16 cellular contexts compared by ENCODE assay signal in genomic region chr9:8329561-8330283, GRCh38.
A peak's percentile ranks its signal among the peaks of the same experiment; 100 is the strongest.
DNase-seq lines count a peak whose midpoint lies in the region; ATAC-seq, FAIRE-seq and TF ChIP-seq lines count a peak whose summit lies in the region.
"Had no signal": no experiment of that assay in that cellular context is flagged by ENCODE, and none has a peak within 500 bp of the region (broad histone marks: within the 10 kb centered on the region; RNA-seq: fewer than 3 reads in every experiment).

No MANE protein-coding gene starts in this region.

- H3K9me3 ChIP-seq in HepG2 (ENCODE audit: low read length) = peaks cover 67% of the 10 kb centered on the region

- TF ChIP-seq RAD21 in HepG2 (CRISPR knock-in tag; IDR thresholded peaks at IDR 0.05) = no peak

- FAIRE-seq in HepG2 (lab: Jason Lieb, UNC) (no peak), urothelium cell line (lab: Jason Lieb, UNC) (no peak)
- FAIRE-seq: endometrium had no signal

- no peak overlapping the region for H3K27ac ChIP-seq in HepG2 (ENCODE audit: extremely low read length, insufficient read depth, low read length)

- 31% methylated on average over 4 of the region's 13 CpGs for WGBS in HepG2 (ENCODE audit: low lambda C conversion rate)

- DNase-seq in COR-L47 (lab: John Stamatoyannopoulos, UW) (peak; percentile 93), NCI-H1105 (lab: John Stamatoyannopoulos, UW) (peak; percentile 8), RPMI8226 (peak; percentile 4), HepG2 (ENCODE audit: low spot score) (peak; percentile 20), urothelium cell line (ENCODE audit: low spot score) (no peak), DMS79 (lab: John Stamatoyannopoulos, UW) (no peak)
- DNase-seq: activated effector memory CD4-positive, alpha-beta T cell treated with anti-CD3 and anti-CD28 coated beads, Interleukin-2, amount 50 U/mL, for 16 hours; amygdala; CD4-positive, CD25-positive, alpha-beta regulatory T cell; HFFc6; NCI-H1930; stimulated activated CD4-positive, alpha-beta T cell treated with anti-CD3 and anti-CD28 coated beads, Interleukin-2, amount 100 ng/mL, for 24 hours had no signal

- no peak overlapping the region for H2AFZ ChIP-seq in HepG2 (ENCODE audit: low read length)

- no peak for TF ChIP-seq POLR2A in HepG2 (IDR thresholded peaks at IDR 0.05; ENCODE audit: insufficient read depth in 1 of 2, low read depth in 2 of 2, low read length in 2 of 2)

- BruUV-seq in HepG2 (replicated peaks; lab: Mats Ljungman, UMichigan) = no TSS peak

- H3K27me3 ChIP-seq in HepG2 (ENCODE audit: control insufficient read depth in 1 of 2, insufficient read depth in 2 of 2, low read length in 2 of 2) = no peaks in the 10 kb centered on the region

- H4K20me1 ChIP-seq in HepG2 (ENCODE audit: insufficient read depth, low read length) = no peaks in the 10 kb centered on the region

- no peak overlapping the region for H3K9ac ChIP-seq in HepG2 (ENCODE audit: insufficient read depth, low read depth, low read length)

- in situ Hi-C loops in HepG2 (cut with HindIII; ENCODE audit: extremely low pct_ligation_motif_present, low pct_unique_long_range_greater_than_20kb) = no loop called here

- ATAC-seq in HepG2 = peak; percentile 99
- ATAC-seq in HG02852 (IDR thresholded peaks at IDR 0.05; ENCODE audit: unreplicated experiment) = no peak
- no peak for ATAC-seq in GM21367 (IDR thresholded peaks at IDR 0.05; ENCODE audit: unreplicated experiment)
- ATAC-seq: activated CD4-positive, CD25-positive, alpha-beta regulatory T cell treated with anti-CD3 and anti-CD28 coated beads, Interleukin-2, amount 50 U/mL, for 24 hours had no signal

- POLR2A ChIA-PET in HepG2 (lab: Yijun Ruan, JAX) = no interaction called here

- H3K36me3 ChIP-seq in HepG2 (replicated peaks in 1 of 2; ENCODE audit: control insufficient read depth in 1 of 2, insufficient read depth in 2 of 2, low read length in 2 of 2) = no peaks in the 10 kb centered on the region

- no peaks in the 10 kb centered on the region for H3K79me2 ChIP-seq in HepG2 (ENCODE audit: insufficient read depth, low read length)

- H3K4me2 ChIP-seq in HepG2 (ENCODE audit: low read depth, low read length) = peak overlapping the region; percentile 32; the same call in 1 of the 2 replicates

- CTCF ChIA-PET in HepG2 (lab: Yijun Ruan, JAX; ENCODE audit: low intra/inter-chr PET ratio, low total read pairs) = no interaction called here

- intact Hi-C loops in HepG2 (cut with micrococcal nuclease; ENCODE audit: unreplicated experiment) = no loop called here

- TF ChIP-seq CTCF in HepG2 (CRISPR knock-in tag; IDR thresholded peaks at IDR 0.05) = no peak

- H3K4me3 ChIP-seq in HepG2 (replicated peaks in 1 of 3; ENCODE audit: insufficient read depth in 1 of 3, low read depth in 2 of 3, low read length in 3 of 3) = peak overlapping the region in 1 of 3 experiments; percentile 22; a peak in 1 of 6 replicates

- H3K4me1 ChIP-seq in HepG2 (ENCODE audit: insufficient read depth, low read length) = no peaks in the 10 kb centered on the region

- no peak for TF ChIP-seq EP300 in HepG2 (IDR thresholded peaks at IDR 0.05; ENCODE audit: low read depth in 2 of 2, low read length in 2 of 2)
- no peak for TF ChIP-seq EP300 in HepG2 (CRISPR knock-in tag; IDR thresholded peaks at IDR 0.05; ENCODE audit: borderline replicate concordance)

TF ChIP-seq in HepG2, 621 proteins besides CTCF, POLR2A, EP300 and RAD21 (continues in another document):
- peak; percentile 60 for TF ChIP-seq GABPB1 (CRISPR knock-in tag; IDR thresholded peaks at IDR 0.05)
- no peak for TF ChIP-seq ZNF335 (CRISPR knock-in tag; IDR thresholded peaks at IDR 0.05)
- no peak for TF ChIP-seq CCDC6 (CRISPR knock-in tag; IDR thresholded peaks at IDR 0.05)
- no peak for TF ChIP-seq HNRNPLL (IDR thresholded peaks at IDR 0.05; ENCODE audit: low read depth, low read length, poor library complexity, severe bottlenecking)
- TF ChIP-seq FOXA3 (CRISPR knock-in tag; IDR thresholded peaks at IDR 0.05) = peak; percentile 75
- peak; percentile 48; the same call in 1 of the 2 replicates for TF ChIP-seq ZMYM4 (CRISPR knock-in tag; IDR thresholded peaks at IDR 0.05)
- TF ChIP-seq GABPA (IDR thresholded peaks at IDR 0.05; ENCODE audit: low read depth, low read length) = no peak; the same call in 1 of the 2 replicates
- TF ChIP-seq GABPA (CRISPR knock-in tag; IDR thresholded peaks at IDR 0.05; ENCODE audit: low read depth) = peak; percentile 70
- TF ChIP-seq ZNF570 (CRISPR knock-in tag; IDR thresholded peaks at IDR 0.05; ENCODE audit: borderline replicate concordance) = no peak
- TF ChIP-seq HNF4A (CRISPR knock-in tag; IDR thresholded peaks at IDR 0.05) = no peak
- TF ChIP-seq KAT2B (IDR thresholded peaks at IDR 0.05; ENCODE audit: borderline replicate concordance, low read depth, low read length) = no peak
- peak; percentile 51; the same call in 1 of the 2 replicates for TF ChIP-seq ZNF292 (CRISPR knock-in tag; IDR thresholded peaks at IDR 0.05; ENCODE audit: borderline replicate concordance, low read depth)
- TF ChIP-seq ATAD3A (CRISPR knock-in tag; IDR thresholded peaks at IDR 0.05) = no peak
- peak; percentile 28; the same call in 1 of the 2 replicates for TF ChIP-seq FOXA1 (IDR thresholded peaks at IDR 0.05)
- peak; percentile 77 for TF ChIP-seq FOXA1 (CRISPR knock-in tag; IDR thresholded peaks at IDR 0.05)
- TF ChIP-seq YY1 (IDR thresholded peaks at IDR 0.05; ENCODE audit: insufficient read depth, insufficient replicate concordance, low read depth, low read length) = no peak
- 0 out of 2 replicates have a peak, but pooled peaks have one; percentile 25 for TF ChIP-seq ZNF574 (CRISPR knock-in tag; IDR thresholded peaks at IDR 0.05)
- no peak for TF ChIP-seq FOXP1 (IDR thresholded peaks at IDR 0.05)
- 0 out of 2 replicates have a peak, but pooled peaks have one; percentile 14 for TF ChIP-seq FOXP1 (CRISPR knock-in tag; IDR thresholded peaks at IDR 0.05)
- no peak for TF ChIP-seq ZBTB14 (CRISPR knock-in tag; IDR thresholded peaks at IDR 0.05)
- peak; percentile 47; the same call in 1 of the 2 replicates for TF ChIP-seq POGZ (CRISPR knock-in tag; IDR thresholded peaks at IDR 0.05)
- no peak for TF ChIP-seq ZFYVE20 (CRISPR knock-in tag; IDR thresholded peaks at IDR 0.05; ENCODE audit: borderline replicate concordance, low read depth)
- no peak for TF ChIP-seq THAP8 (CRISPR knock-in tag; IDR thresholded peaks at IDR 0.05; ENCODE audit: borderline replicate concordance)
- no peak for TF ChIP-seq ZNF232 (CRISPR knock-in tag; IDR thresholded peaks at IDR 0.05; ENCODE audit: borderline replicate concordance)
- TF ChIP-seq NFATC3 (CRISPR knock-in tag; IDR thresholded peaks at IDR 0.05) = no peak
- no peak for TF ChIP-seq RELA (CRISPR knock-in tag; IDR thresholded peaks at IDR 0.05)
- TF ChIP-seq SP2 (CRISPR knock-in tag; IDR thresholded peaks at IDR 0.05) = peak; percentile 40; the same call in 1 of the 2 replicates

Comparison
In these comparisons a context has a peak if more than half of its experiments do, and no peak if none do; other contexts are left out.
1. DNase-seq: peak in COR-L47 (single experiment), NCI-H1105 (single experiment), RPMI8226 (single experiment) and HepG2 (single experiment); none in urothelium cell line (single experiment) and DMS79 (single experiment).